16 cellular contexts compared by ENCODE assay signal in the genomic region with DNA sequence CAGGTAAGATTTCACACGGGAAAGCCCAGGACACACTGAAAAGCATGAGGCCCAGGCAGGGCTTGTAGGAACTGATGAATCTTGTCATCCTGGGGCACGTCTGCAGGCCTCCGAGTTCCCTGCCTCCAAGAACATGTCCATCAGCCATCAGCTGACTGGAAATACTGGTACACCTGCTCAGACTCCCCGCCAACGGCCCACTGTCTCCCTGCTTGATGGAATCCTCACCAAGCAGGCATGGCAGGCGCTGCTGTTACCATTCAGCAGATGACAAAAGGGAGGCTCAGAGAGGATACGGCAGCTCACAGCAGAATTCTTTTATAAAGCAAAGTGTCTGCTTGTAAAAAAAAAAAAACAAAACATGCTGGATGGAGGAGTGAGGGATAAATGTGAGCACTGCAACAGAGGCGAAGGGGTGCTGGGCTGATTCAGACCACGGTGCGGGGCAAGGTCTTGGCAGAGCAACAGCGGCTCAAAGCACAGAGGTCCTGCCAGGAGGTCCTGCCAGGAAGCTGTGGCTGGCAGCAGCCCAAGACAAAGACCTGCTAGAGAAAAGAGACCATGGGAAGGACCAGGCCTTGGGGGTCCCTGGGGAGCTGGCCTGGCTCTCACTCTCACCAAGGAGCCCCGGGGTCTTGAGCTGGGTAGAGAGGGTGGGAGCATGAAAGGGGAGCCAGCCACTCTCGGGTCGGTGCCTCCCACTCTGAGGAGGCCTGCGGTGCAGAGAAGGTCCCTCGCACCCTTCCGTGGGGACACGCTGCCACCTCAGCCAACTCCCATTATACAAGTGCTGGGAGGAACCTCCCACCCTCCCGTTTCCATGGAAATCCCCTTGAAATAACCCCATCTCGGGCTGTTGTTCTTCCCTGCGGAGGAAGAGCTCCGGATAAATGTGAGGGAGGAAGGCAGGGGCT. TPM values are rescaled to one million over a fixed set of nuclear protein-coding genes. Genes with fewer than 3 reads are reported as not detected.
A peak's percentile ranks its signal among the peaks of the same experiment; 100 is the strongest.
DNase-seq lines count a peak whose midpoint lies in the region; ATAC-seq and TF ChIP-seq lines count a peak whose summit lies in the region.
"Had no signal": no experiment of that assay in that cellular context is flagged by ENCODE, and none has a peak within 500 bp of the region (broad histone marks: within the 10 kb centered on the region; RNA-seq: fewer than 3 reads in every experiment).

No MANE protein-coding gene starts in this region.

- TF ChIP-seq CTCF in left ventricle myocardium inferior (IDR thresholded peaks at IDR 0.05; ENCODE audit: borderline replicate concordance) (no peak), ovary (IDR thresholded peaks at IDR 0.05) (no peak), gastroesophageal sphincter (IDR thresholded peaks at IDR 0.05) (no peak), endothelial cell (IDR thresholded peaks at IDR 0.05; ENCODE audit: unreplicated experiment) (no peak)

- intact Hi-C loops in left ventricle myocardium inferior (cut with micrococcal nuclease), result no loop called here
- intact Hi-C loops in ovary (cut with DNase I), result no loop called here

- ATAC-seq in gastroesophageal sphincter (no peak), HG03135 (IDR thresholded peaks at IDR 0.05; ENCODE audit: unreplicated experiment) (no peak)
- ATAC-seq: HepG2, PC-3 had no signal

- no peaks in the 10 kb centered on the region for H3K9me3 ChIP-seq in left ventricle myocardium inferior (replicated peaks)
- no peaks in the 10 kb centered on the region for H3K9me3 ChIP-seq in ovary
- no peaks in the 10 kb centered on the region for H3K9me3 ChIP-seq in gastroesophageal sphincter
- H3K9me3 ChIP-seq: prostate gland, transverse colon had no signal

- TF ChIP-seq EP300 in ovary (IDR thresholded peaks at IDR 0.05), result no peak
- no peak for TF ChIP-seq EP300 in gastroesophageal sphincter (IDR thresholded peaks at IDR 0.05)

- H3K27ac ChIP-seq in left ventricle myocardium inferior (replicated peaks) (no peak overlapping the region), ovary (peak overlapping the region in 1 of 2 donors; percentile 43), gastroesophageal sphincter (no peak overlapping the region)
- H3K27ac ChIP-seq: prostate gland, transverse colon had no signal

- H3K4me1 ChIP-seq in left ventricle myocardium inferior (peaks cover 21% of the 10 kb centered on the region), ovary (ENCODE audit: insufficient read depth) (peaks cover 2% of the 10 kb centered on the region), gastroesophageal sphincter (peaks cover 0 to 12% (median 0%) of the 10 kb centered on the region in 3 donors)

- WGBS in ovary, 3 donors, result 15 to 21% (median 16%) methylated on average over 20 to 22 of the region's 22 CpGs
- WGBS in gastroesophageal sphincter (ENCODE audit: low coverage in 1 of 2), 2 donors, result 8 to 23% methylated on average over 9 to 10 of the region's 22 CpGs

- H3K36me3 Mint-ChIP-seq in endothelial cell (ENCODE audit: low read depth, unreplicated experiment), result no peaks in the 10 kb centered on the region

- DNase-seq in H7, result peak; percentile 74
- peak in 48 of 56 donors; percentile 21 to 81 (median 62) for DNase-seq in amygdala (lab: John Stamatoyannopoulos, UW)
- DNase-seq in left ventricle myocardium inferior, result peak; percentile 49
- DNase-seq in ovary, result peak; percentile 30 to 81 (median 61)
- no peak for DNase-seq in endothelial cell (ENCODE audit: low spot score)
- no peak for DNase-seq in EL
- DNase-seq: activated CD8-positive, alpha-beta memory T cell treated with anti-CD3 and anti-CD28 coated beads, Interleukin-2, amount 50 U/mL, for 48 hours; cortex of kidney; NCI-H345; PC-3; transverse colon had no signal

- TF ChIP-seq POLR2A in ovary (IDR thresholded peaks at IDR 0.05) (no peak), gastroesophageal sphincter (IDR thresholded peaks at IDR 0.05) (no peak)

- H3K27me3 Mint-ChIP-seq in endothelial cell (ENCODE audit: unreplicated experiment), result peaks cover 8% of the 10 kb centered on the region

- H3K27me3 ChIP-seq in H7 (ENCODE audit: control insufficient read depth, insufficient read depth, low read length), result no peaks in the 10 kb centered on the region
- peaks cover 80% of the 10 kb centered on the region for H3K27me3 ChIP-seq in left ventricle myocardium inferior (ENCODE audit: low read depth)
- no peaks in the 10 kb centered on the region for H3K27me3 ChIP-seq in ovary
- H3K27me3 ChIP-seq in gastroesophageal sphincter, result peaks cover 89% of the 10 kb centered on the region

- H3K36me3 ChIP-seq in H7 (replicated peaks; ENCODE audit: control insufficient read depth, insufficient read depth, low read length), result no peaks in the 10 kb centered on the region
- no peaks in the 10 kb centered on the region for H3K36me3 ChIP-seq in left ventricle myocardium inferior
- H3K36me3 ChIP-seq in ovary, result no peaks in the 10 kb centered on the region
- no peaks in the 10 kb centered on the region for H3K36me3 ChIP-seq in gastroesophageal sphincter
- H3K36me3 ChIP-seq: prostate gland, transverse colon had no signal

- no peak overlapping the region for H3K4me3 ChIP-seq in H7 (ENCODE audit: insufficient read depth, low read depth, low read length)
- H3K4me3 ChIP-seq in left ventricle myocardium inferior, result no peak overlapping the region
- H3K4me3 ChIP-seq in ovary, result no peak overlapping the region
- H3K4me3 ChIP-seq in gastroesophageal sphincter, result no peak overlapping the region
- H3K4me3 ChIP-seq: prostate gland, transverse colon had no signal

- H3K27ac Mint-ChIP-seq in endothelial cell (ENCODE audit: unreplicated experiment), result no peak overlapping the region

- H3K4me3 Mint-ChIP-seq in endothelial cell (ENCODE audit: unreplicated experiment), result no peak overlapping the region

- peaks cover 15% of the 10 kb centered on the region for H3K4me1 Mint-ChIP-seq in endothelial cell (ENCODE audit: unreplicated experiment)

- H3K9me3 Mint-ChIP-seq in endothelial cell (ENCODE audit: unreplicated experiment), result no peaks in the 10 kb centered on the region

RNA-seq across cellular contexts. Expression of gene PPP2R2C, which starts 25.6 kb away (rescaled TPM):
- total RNA-seq in H7 (2014; rRNA removed; shearing (Covaris generic)), result 7.2 and 7.6 TPM in 2 replicates
- total RNA-seq in left ventricle myocardium inferior (9.7 TPM), ovary (1 to 10 TPM in 2 of 7 donors, under 1 TPM in 5; 0.12 to 4.5 (median 0.77) TPM), gastroesophageal sphincter (1 to 10 TPM in 2 of 4 donors, under 1 TPM in 2; 0.47 to 4.6 (median 1.0) TPM), endothelial cell (ENCODE audit: unreplicated experiment) (1.7 TPM)
- polyA plus RNA-seq in ovary, result 1 to 10 TPM in 1 of 2 donors, under 1 TPM in 1; 0.21 to 3.0 TPM
- total RNA-seq: mononuclear cell had no signal

Comparison
In these comparisons a context has a peak if more than half of its experiments do, and no peak if none do; other contexts are left out.
1. DNase-seq: peak in H7 (single experiment), amygdala (48 of 56), left ventricle myocardium inferior (single experiment) and ovary (5 of 5); none in endothelial cell (single experiment) and EL (single experiment).